Comparison of ENCODE assay signal across 24 cellular contexts in genomic region chr6:51839975-51840374, GRCh38.
"Had no signal": no experiment of that assay in that cellular context is flagged by ENCODE, and none has a peak within 500 bp of the region (broad histone marks: within the 10 kb centered on the region; RNA-seq: fewer than 3 reads in every experiment).

No MANE protein-coding gene starts in this region.

- H3K27me3 Mint-ChIP-seq: activated CD4-positive, alpha-beta T cell treated with anti-CD3 and anti-CD28 coated beads, Interleukin-2, amount 10 ng/mL, durations not matched to agents 24 days and 14 days had no signal

- H3K27ac Mint-ChIP-seq: activated B cell treated with CpG ODN at 0.5 μM for 24 hours; activated CD4-positive, alpha-beta T cell treated with anti-CD3 and anti-CD28 coated beads, Interleukin-2, amount 10 ng/mL, durations not matched to agents 24 days and 14 days; activated naive CD8-positive, alpha-beta T cell; T-helper 17 cell had no signal

- H3K4me3 Mint-ChIP-seq: activated B cell treated with CpG ODN at 0.5 μM for 24 hours; activated CD4-positive, alpha-beta T cell treated with anti-CD3 and anti-CD28 coated beads, Interleukin-2, amount 10 ng/mL, durations not matched to agents 24 days and 14 days; activated naive CD8-positive, alpha-beta T cell; activated T-cell treated with anti-CD3 and anti-CD28 coated beads, Interleukin-2, amount 50 U/mL, for 4 hours; T-helper 17 cell had no signal

- DNase-seq: activated B cell treated with CpG ODN at 0.5 μM for 24 hours; activated CD4-positive, alpha-beta T cell treated with anti-CD3 and anti-CD28 coated beads for 1 hour; activated CD4-positive, alpha-beta T cell treated with anti-CD3 and anti-CD28 coated beads, Interleukin-2, amount 10 ng/mL, durations not matched to agents 24 days and 14 days; activated CD4-positive, alpha-beta T cell treated with anti-CD3 and anti-CD28 coated beads, Interleukin-2, amount 50 U/mL, for 48 hours; activated CD8-positive, alpha-beta memory T cell treated with anti-CD3 and anti-CD28 coated beads for 24 hours; activated effector memory CD4-positive, alpha-beta T cell treated with anti-CD3 and anti-CD28 coated beads, Interleukin-2, amount 50 U/mL, for 16 hours; activated naive CD4-positive, alpha-beta T cell treated with Interleukin-2 at 50 U/mL for 16 hours; activated T-cell treated with anti-CD3 and anti-CD28 coated beads, Interleukin-2, amount 50 U/mL, for 4 hours; amygdala; KG1; NCI-H1092; NCI-H1417 treated with DMSO at 0.1 percent for 48 hours; NCI-H1694; NCI-H2029; NCI-H2107; NCI-H2171 treated with DMSO at 0.1 percent for 48 hours; NCI-H226; NCI-H526; NCI-H82; SIG-M5; T-helper 17 cell; T-helper 9 cell had no signal

- H3K4me1 Mint-ChIP-seq: activated B cell treated with CpG ODN at 0.5 μM for 24 hours; activated CD4-positive, alpha-beta T cell treated with anti-CD3 and anti-CD28 coated beads, Interleukin-2, amount 10 ng/mL, durations not matched to agents 24 days and 14 days; T-helper 17 cell had no signal

- ATAC-seq: activated T-cell treated with anti-CD3 and anti-CD28 coated beads, Interleukin-2, amount 50 U/mL, for 4 hours; T-helper 17 cell had no signal

- H3K36me3 Mint-ChIP-seq: activated naive CD8-positive, alpha-beta T cell; brain had no signal

- H3K9me3 Mint-ChIP-seq: activated B cell treated with CpG ODN at 0.5 μM for 24 hours; activated CD4-positive, alpha-beta T cell treated with anti-CD3 and anti-CD28 coated beads, Interleukin-2, amount 10 ng/mL, durations not matched to agents 24 days and 14 days; activated T-cell treated with anti-CD3 and anti-CD28 coated beads, Interleukin-2, amount 50 U/mL, for 4 hours had no signal
